ENCODE assay signal across 20 cellular contexts in genomic region chr18:36139251-36139650, GRCh38. TPM values are rescaled to one million over a fixed set of nuclear protein-coding genes. Genes with fewer than 3 reads are reported as not detected.
DNase-seq lines count a peak whose midpoint lies in the region; ATAC-seq and TF ChIP-seq lines count a peak whose summit lies in the region.
"Had no signal": no experiment of that assay in that cellular context is flagged by ENCODE, and none has a peak within 500 bp of the region (broad histone marks: within the 10 kb centered on the region; RNA-seq: fewer than 3 reads in every experiment).

No MANE protein-coding gene starts in this region.

- peak; percentile 24 for DNase-seq in NCI-H1105 treated with DMSO at 0.1 percent for 48 hours (lab: John Stamatoyannopoulos, UW)
- DNase-seq in NCI-H1105 (lab: John Stamatoyannopoulos, UW) = no peak
- peak; percentile 91 for DNase-seq in NCI-H2107 treated with DMSO at 0.1 percent for 48 hours (lab: John Stamatoyannopoulos, UW; ENCODE audit: unreplicated experiment)
- DNase-seq in NCI-H526 (lab: John Stamatoyannopoulos, UW) = peak; percentile 3 to 47
- peak; percentile 17 for DNase-seq in nephron progenitor cell
- no peak for DNase-seq in activated CD8-positive, alpha-beta memory T cell treated with anti-CD3 and anti-CD28 coated beads for 24 hours
- no peak for DNase-seq in MCF 10A (ENCODE audit: unreplicated experiment)
- DNase-seq: 8988T; BE2C; Calu3; CD4-positive, alpha-beta T cell; H7; NCI-H1436; NCI-H2081; NCI-H524; NK-92 treated with Interleukin-12 subunit alpha and Interleukin-12 subunit beta, amount 100 ng/mL, for 24 hours; SHP77 treated with DMSO at 0.1 percent for 48 hours had no signal

- POLR2A ChIA-PET in MCF 10A (lab: Yijun Ruan, JAX) = interaction anchor here (1.0 to 5.7 kb wide), 3 partner anchors 9 to 49 kb away, joined by 3 to 36 read pairs (median 3); partner anchors contain the start of genes ELP2 and SLC39A6

- H3K4me1 Mint-ChIP-seq in nephron progenitor cell (peaks cover 10% of the 10 kb centered on the region), MCF 10A (ENCODE audit: insufficient read depth, unreplicated experiment) (peaks cover 6% of the 10 kb centered on the region)

- TF ChIP-seq CTCF in nephron progenitor cell (IDR thresholded peaks at IDR 0.05) = no peak
- TF ChIP-seq CTCF in MCF 10A (IDR thresholded peaks at IDR 0.05; ENCODE audit: unreplicated experiment) = no peak

- H3K36me3 Mint-ChIP-seq in nephron progenitor cell (ENCODE audit: low read depth) (peaks cover 54% of the 10 kb centered on the region), MCF 10A (ENCODE audit: insufficient read depth, unreplicated experiment) (peaks cover 86% of the 10 kb centered on the region)

- no peak overlapping the region for H3K27ac Mint-ChIP-seq in nephron progenitor cell
- no peak overlapping the region for H3K27ac Mint-ChIP-seq in MCF 10A (ENCODE audit: low read depth, unreplicated experiment)
- H3K27ac Mint-ChIP-seq: CD4-positive, alpha-beta T cell; IgD-negative memory B cell had no signal

- no peak for ATAC-seq in HG02642 (IDR thresholded peaks at IDR 0.05; ENCODE audit: poor library complexity, unreplicated experiment)

- intact Hi-C loops in MCF 10A (cut with micrococcal nuclease) = no loop called here

- H3K27me3 Mint-ChIP-seq in nephron progenitor cell (ENCODE audit: low read depth, poor library complexity) (no peaks in the 10 kb centered on the region), MCF 10A (ENCODE audit: insufficient read depth, unreplicated experiment) (no peaks in the 10 kb centered on the region)
- H3K27me3 Mint-ChIP-seq: CD4-positive, alpha-beta T cell; IgD-negative memory B cell had no signal

- H3K4me3 Mint-ChIP-seq in nephron progenitor cell = no peak overlapping the region
- H3K4me3 Mint-ChIP-seq in MCF 10A (ENCODE audit: unreplicated experiment) = no peak overlapping the region
- H3K4me3 Mint-ChIP-seq: CD4-positive, alpha-beta T cell; IgD-negative memory B cell had no signal

- CTCF ChIA-PET in MCF 10A (lab: Yijun Ruan, JAX) = interaction anchor here (0.6 to 0.9 kb wide), 2 partner anchors 549 to 1446 kb away, joined by 3 to 4 read pairs; no protein-coding TSS in a partner anchor

- H3K9me3 Mint-ChIP-seq in nephron progenitor cell = no peaks in the 10 kb centered on the region
- H3K9me3 Mint-ChIP-seq in MCF 10A (ENCODE audit: unreplicated experiment) = no peaks in the 10 kb centered on the region
- H3K9me3 Mint-ChIP-seq: CD4-positive, alpha-beta T cell; IgD-negative memory B cell had no signal

- no TSS peak for BruUV-seq in MCF 10A (replicated peaks; lab: Mats Ljungman, UMichigan)

RNA-seq across cellular contexts. Expression of gene ELP2, which starts 9.6 kb away (rescaled TPM):
- total RNA-seq in MCF 10A (2022) = 100 and 105 TPM in 2 replicates

RNA-seq across cellular contexts. Expression of gene SLC39A6, which starts 10.1 kb away (rescaled TPM):
- total RNA-seq in MCF 10A (2022) = 49.7 and 53.5 TPM in 2 replicates

RNA-seq across cellular contexts. Expression of gene MOCOS, which starts 48.0 kb away (rescaled TPM):
- total RNA-seq in MCF 10A (2022) = 69.1 and 81.1 TPM in 2 replicates
- total RNA-seq: CD4-positive, alpha-beta T cell; OCI-LY7 had no signal

Comparison
In these comparisons a context has a peak if more than half of its experiments do, and no peak if none do; other contexts are left out.
1. DNase-seq: peak in NCI-H1105 treated with DMSO at 0.1 percent for 48 hours (single experiment), NCI-H2107 treated with DMSO at 0.1 percent for 48 hours (single experiment), NCI-H526 (2 of 2) and nephron progenitor cell (single experiment); none in NCI-H1105 (single experiment), activated CD8-positive, alpha-beta memory T cell treated with anti-CD3 and anti-CD28 coated beads for 24 hours (single experiment) and MCF 10A (single experiment).